ENCODE assay signal across 23 cellular contexts in genomic region chr4:53595204-53595603, GRCh38. TPM values are rescaled to one million over a fixed set of nuclear protein-coding genes. Genes with fewer than 3 reads are reported as not detected.
DNase-seq lines count a peak whose midpoint lies in the region; TF ChIP-seq lines count a peak whose summit lies in the region.
"Had no signal": no experiment of that assay in that cellular context is flagged by ENCODE, and none has a peak within 500 bp of the region (broad histone marks: within the 10 kb centered on the region; RNA-seq: fewer than 3 reads in every experiment).

No MANE protein-coding gene starts in this region.

- H3K4me3 ChIP-seq in breast epithelium, result no peak overlapping the region
- H3K4me3 ChIP-seq: K562, SJSA1 had no signal

- H3K27me3 Mint-ChIP-seq in progenitor cell of endocrine pancreas, result no peaks in the 10 kb centered on the region

- H3K4me1 ChIP-seq in breast epithelium, result peaks cover 0 to 5% of the 10 kb centered on the region in 2 donors

- TF ChIP-seq CTCF in breast epithelium (IDR thresholded peaks at IDR 0.05) (no peak), progenitor cell of endocrine pancreas (IDR thresholded peaks at IDR 0.05; ENCODE audit: unreplicated experiment) (no peak)

- no peak overlapping the region for H3K4me3 Mint-ChIP-seq in progenitor cell of endocrine pancreas (ENCODE audit: low read depth)

- intact Hi-C loops in breast epithelium (cut with DNase I; ENCODE audit: low total_unique reads), result no loop called here

- no peak for TF ChIP-seq POLR2A in breast epithelium (IDR thresholded peaks at IDR 0.05)

- H3K27me3 ChIP-seq in breast epithelium, result no peaks in the 10 kb centered on the region
- H3K27me3 ChIP-seq: SJSA1 had no signal

- H3K4me1 Mint-ChIP-seq in progenitor cell of endocrine pancreas (ENCODE audit: low read depth), result peaks cover 28% of the 10 kb centered on the region

- H3K27ac ChIP-seq in breast epithelium, result peak overlapping the region; percentile 38 to 50
- H3K27ac ChIP-seq in epithelial cell of prostate, result peak overlapping the region; percentile 59
- H3K27ac ChIP-seq: SJSA1 had no signal

- DNase-seq in HPDE6-E6E7 (ENCODE audit: extremely low spot score) (peak; percentile 52), breast epithelium (ENCODE audit: low spot score in 2 of 2) (no peak), epithelial cell of prostate (ENCODE audit: low read depth, low spot score) (peak; percentile 82), progenitor cell of endocrine pancreas (ENCODE audit: low spot score, unreplicated experiment) (no peak), GM19240 (ENCODE audit: insufficient read length, low spot score) (no peak), T-helper 1 cell (no peak), OCI-M2 (lab: John Stamatoyannopoulos, UW; ENCODE audit: unreplicated experiment) (no peak)
- DNase-seq: Calu3, DND-41, GOT3, Kasumi-1, MV-4-11, NCI-H1105, NCI-H1436 treated with DMSO at 0.1 percent for 48 hours, NCI-H187 treated with DMSO at 0.1 percent for 48 hours, NCI-H2107, NCI-H446, NCI-H524 treated with DMSO at 0.1 percent for 48 hours, NCI-H774, PC-3, Right ventricle myocardium superior had no signal

- peak overlapping the region; percentile 42 for H3K27ac Mint-ChIP-seq in progenitor cell of endocrine pancreas

- no peaks in the 10 kb centered on the region for H3K9me3 Mint-ChIP-seq in progenitor cell of endocrine pancreas (ENCODE audit: low read depth)

- no peaks in the 10 kb centered on the region for H3K36me3 ChIP-seq in breast epithelium
- H3K36me3 ChIP-seq: SJSA1 had no signal

- H3K36me3 Mint-ChIP-seq in progenitor cell of endocrine pancreas (ENCODE audit: insufficient read depth), result no peaks in the 10 kb centered on the region

- H3K9me3 ChIP-seq in breast epithelium, result no peaks in the 10 kb centered on the region
- H3K9me3 ChIP-seq: SJSA1 had no signal

RNA-seq across cellular contexts. Expression of gene LNX1, which starts 3.9 kb away (rescaled TPM):
- total RNA-seq in breast epithelium (10 to 100 TPM; 19.7 to 22.6 (median 22.5) TPM), progenitor cell of endocrine pancreas (19.8 and 21.7 TPM in 2 replicates)
- total RNA-seq: SJSA1 had no signal

Comparison
In these comparisons a context has a peak if more than half of its experiments do, and no peak if none do; other contexts are left out.
1. DNase-seq: peak in HPDE6-E6E7 (single experiment) and epithelial cell of prostate (single experiment); none in breast epithelium (0 of 2), progenitor cell of endocrine pancreas (single experiment), GM19240 (single experiment), T-helper 1 cell (0 of 5) and OCI-M2 (single experiment).